In genomic region chr7:55522268-55522902, GRCh38 we compare ENCODE assay signal across 1 cellular context.
TF ChIP-seq lines count a peak whose summit lies in the region.

No MANE protein-coding gene starts in this region.

TF ChIP-seq in H1, 55 proteins besides CTCF, POLR2A, EP300 and RAD21:
- TF ChIP-seq, protein P1, sequence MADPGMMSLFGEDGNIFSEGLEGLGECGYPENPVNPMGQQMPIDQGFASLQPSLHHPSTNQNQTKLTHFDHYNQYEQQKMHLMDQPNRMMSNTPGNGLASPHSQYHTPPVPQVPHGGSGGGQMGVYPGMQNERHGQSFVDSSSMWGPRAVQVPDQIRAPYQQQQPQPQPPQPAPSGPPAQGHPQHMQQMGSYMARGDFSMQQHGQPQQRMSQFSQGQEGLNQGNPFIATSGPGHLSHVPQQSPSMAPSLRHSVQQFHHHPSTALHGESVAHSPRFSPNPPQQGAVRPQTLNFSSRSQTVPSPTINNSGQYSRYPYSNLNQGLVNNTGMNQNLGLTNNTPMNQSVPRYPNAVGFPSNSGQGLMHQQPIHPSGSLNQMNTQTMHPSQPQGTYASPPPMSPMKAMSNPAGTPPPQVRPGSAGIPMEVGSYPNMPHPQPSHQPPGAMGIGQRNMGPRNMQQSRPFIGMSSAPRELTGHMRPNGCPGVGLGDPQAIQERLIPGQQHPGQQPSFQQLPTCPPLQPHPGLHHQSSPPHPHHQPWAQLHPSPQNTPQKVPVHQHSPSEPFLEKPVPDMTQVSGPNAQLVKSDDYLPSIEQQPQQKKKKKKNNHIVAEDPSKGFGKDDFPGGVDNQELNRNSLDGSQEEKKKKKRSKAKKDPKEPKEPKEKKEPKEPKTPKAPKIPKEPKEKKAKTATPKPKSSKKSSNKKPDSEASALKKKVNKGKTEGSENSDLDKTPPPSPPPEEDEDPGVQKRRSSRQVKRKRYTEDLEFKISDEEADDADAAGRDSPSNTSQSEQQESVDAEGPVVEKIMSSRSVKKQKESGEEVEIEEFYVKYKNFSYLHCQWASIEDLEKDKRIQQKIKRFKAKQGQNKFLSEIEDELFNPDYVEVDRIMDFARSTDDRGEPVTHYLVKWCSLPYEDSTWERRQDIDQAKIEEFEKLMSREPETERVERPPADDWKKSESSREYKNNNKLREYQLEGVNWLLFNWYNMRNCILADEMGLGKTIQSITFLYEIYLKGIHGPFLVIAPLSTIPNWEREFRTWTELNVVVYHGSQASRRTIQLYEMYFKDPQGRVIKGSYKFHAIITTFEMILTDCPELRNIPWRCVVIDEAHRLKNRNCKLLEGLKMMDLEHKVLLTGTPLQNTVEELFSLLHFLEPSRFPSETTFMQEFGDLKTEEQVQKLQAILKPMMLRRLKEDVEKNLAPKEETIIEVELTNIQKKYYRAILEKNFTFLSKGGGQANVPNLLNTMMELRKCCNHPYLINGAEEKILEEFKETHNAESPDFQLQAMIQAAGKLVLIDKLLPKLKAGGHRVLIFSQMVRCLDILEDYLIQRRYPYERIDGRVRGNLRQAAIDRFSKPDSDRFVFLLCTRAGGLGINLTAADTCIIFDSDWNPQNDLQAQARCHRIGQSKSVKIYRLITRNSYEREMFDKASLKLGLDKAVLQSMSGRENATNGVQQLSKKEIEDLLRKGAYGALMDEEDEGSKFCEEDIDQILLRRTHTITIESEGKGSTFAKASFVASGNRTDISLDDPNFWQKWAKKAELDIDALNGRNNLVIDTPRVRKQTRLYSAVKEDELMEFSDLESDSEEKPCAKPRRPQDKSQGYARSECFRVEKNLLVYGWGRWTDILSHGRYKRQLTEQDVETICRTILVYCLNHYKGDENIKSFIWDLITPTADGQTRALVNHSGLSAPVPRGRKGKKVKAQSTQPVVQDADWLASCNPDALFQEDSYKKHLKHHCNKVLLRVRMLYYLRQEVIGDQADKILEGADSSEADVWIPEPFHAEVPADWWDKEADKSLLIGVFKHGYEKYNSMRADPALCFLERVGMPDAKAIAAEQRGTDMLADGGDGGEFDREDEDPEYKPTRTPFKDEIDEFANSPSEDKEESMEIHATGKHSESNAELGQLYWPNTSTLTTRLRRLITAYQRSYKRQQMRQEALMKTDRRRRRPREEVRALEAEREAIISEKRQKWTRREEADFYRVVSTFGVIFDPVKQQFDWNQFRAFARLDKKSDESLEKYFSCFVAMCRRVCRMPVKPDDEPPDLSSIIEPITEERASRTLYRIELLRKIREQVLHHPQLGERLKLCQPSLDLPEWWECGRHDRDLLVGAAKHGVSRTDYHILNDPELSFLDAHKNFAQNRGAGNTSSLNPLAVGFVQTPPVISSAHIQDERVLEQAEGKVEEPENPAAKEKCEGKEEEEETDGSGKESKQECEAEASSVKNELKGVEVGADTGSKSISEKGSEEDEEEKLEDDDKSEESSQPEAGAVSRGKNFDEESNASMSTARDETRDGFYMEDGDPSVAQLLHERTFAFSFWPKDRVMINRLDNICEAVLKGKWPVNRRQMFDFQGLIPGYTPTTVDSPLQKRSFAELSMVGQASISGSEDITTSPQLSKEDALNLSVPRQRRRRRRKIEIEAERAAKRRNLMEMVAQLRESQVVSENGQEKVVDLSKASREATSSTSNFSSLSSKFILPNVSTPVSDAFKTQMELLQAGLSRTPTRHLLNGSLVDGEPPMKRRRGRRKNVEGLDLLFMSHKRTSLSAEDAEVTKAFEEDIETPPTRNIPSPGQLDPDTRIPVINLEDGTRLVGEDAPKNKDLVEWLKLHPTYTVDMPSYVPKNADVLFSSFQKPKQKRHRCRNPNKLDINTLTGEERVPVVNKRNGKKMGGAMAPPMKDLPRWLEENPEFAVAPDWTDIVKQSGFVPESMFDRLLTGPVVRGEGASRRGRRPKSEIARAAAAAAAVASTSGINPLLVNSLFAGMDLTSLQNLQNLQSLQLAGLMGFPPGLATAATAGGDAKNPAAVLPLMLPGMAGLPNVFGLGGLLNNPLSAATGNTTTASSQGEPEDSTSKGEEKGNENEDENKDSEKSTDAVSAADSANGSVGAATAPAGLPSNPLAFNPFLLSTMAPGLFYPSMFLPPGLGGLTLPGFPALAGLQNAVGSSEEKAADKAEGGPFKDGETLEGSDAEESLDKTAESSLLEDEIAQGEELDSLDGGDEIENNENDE (IDR thresholded peaks at IDR 0.05; ENCODE audit: insufficient replicate concordance, low read length): no peak
- TF ChIP-seq PHF8 (conservative IDR thresholded peaks at IDR 0.05; ENCODE audit: low read depth, low read length) (no peak), GTF2F1 (IDR thresholded peaks at IDR 0.05; ENCODE audit: borderline replicate concordance, low read depth, low read length) (no peak), CHD2 (IDR thresholded peaks at IDR 0.05; ENCODE audit: low read length) (no peak), YY1 (IDR thresholded peaks at IDR 0.05; ENCODE audit: low read depth, low read length) (no peak), SUZ12 (IDR thresholded peaks at IDR 0.05; ENCODE audit: low read length) (no peak), JUND (IDR thresholded peaks at IDR 0.05; ENCODE audit: low read length) (no peak), EZH2 (IDR thresholded peaks at IDR 0.05; ENCODE audit: low read depth, low read length, severe bottlenecking) (no peak), ASH2L (IDR thresholded peaks at IDR 0.05; ENCODE audit: low read length) (no peak), SP1 (IDR thresholded peaks at IDR 0.05; ENCODE audit: low read depth, low read length) (no peak), POU5F1 (IDR thresholded peaks at IDR 0.05; ENCODE audit: low read depth, low read length) (no peak), RXRA (IDR thresholded peaks at IDR 0.05; ENCODE audit: insufficient read depth, low read depth, low read length) (no peak), KDM5A (IDR thresholded peaks at IDR 0.05; ENCODE audit: low read length) (no peak), SIX5 (IDR thresholded peaks at IDR 0.05; ENCODE audit: low read depth, low read length) (no peak)
TF ChIP-seq in H1: peak in this region for 0.
